8 cellular contexts compared by ENCODE assay signal in the genomic region with DNA sequence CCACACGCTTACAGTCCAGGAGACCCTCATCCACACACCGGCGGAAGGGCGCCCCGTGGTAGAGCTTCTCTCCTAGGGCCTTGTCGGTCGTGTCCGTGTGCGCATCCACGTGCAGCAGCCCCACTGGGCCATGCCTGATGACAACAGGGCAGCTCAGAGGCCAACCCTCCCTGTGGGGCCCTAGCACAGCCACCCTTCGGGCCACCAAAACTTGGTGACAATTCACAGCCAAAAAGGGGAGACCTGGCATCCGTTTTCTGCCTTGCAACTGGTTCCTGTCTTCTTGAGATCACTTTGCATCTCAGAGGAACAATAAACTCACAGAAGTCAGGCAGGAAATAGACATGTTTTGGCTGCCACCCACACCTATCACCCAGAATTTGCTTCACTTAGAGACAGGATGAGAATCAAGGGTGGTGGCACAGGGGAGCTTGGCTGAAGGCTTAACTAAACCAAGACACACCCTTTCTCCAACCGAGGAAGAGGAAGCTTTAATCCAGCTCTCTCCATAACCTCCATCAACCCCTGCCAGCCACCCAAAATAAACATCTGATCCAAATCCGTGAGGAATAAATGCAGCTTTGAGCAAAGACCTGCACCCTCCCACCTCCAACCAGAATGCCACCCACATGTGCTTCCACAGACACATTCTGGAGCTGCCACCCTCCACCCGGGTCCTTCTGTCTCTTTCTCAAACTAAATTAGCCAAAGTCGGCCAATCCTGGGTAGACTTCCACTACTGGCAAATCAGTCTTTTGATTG. TPM values are rescaled to one million over a fixed set of nuclear protein-coding genes. Genes with fewer than 3 reads are reported as not detected.
DNase-seq lines count a peak whose midpoint lies in the region; ATAC-seq and TF ChIP-seq lines count a peak whose summit lies in the region.

No MANE protein-coding gene starts in this region.

- H3K4me3 Mint-ChIP-seq in T-helper 2 cell treated with Interferon-gamma antibody and Interleukin-4, amounts not matched to agents 5 μg/mL and 100 μg/mL, for 36 hours = peak overlapping the region; percentile 63
- no peak overlapping the region for H3K4me3 Mint-ChIP-seq in GM23338

- ATAC-seq in GM23338 = no peak

- H3K79me2 ChIP-seq in GM23338 (replicated peaks; ENCODE audit: insufficient read depth) = no peaks in the 10 kb centered on the region

- H3K36me3 ChIP-seq in GM23338 (ENCODE audit: insufficient read depth) (no peaks in the 10 kb centered on the region; the same call in 1 of the 2 replicates), MG63 (no peaks in the 10 kb centered on the region)

- H3K4me3 ChIP-seq in GM23338 (no peak overlapping the region), MG63 (no peak overlapping the region)

- TF ChIP-seq CTCF in GM23338 (conservative IDR thresholded peaks at IDR 0.05; ENCODE audit: low read depth in 2 of 2) = no peak

- no peak overlapping the region for H3K27ac ChIP-seq in GM23338 (ENCODE audit: low read depth)

- H3K9me3 Mint-ChIP-seq in T-helper 2 cell treated with Interferon-gamma antibody and Interleukin-4, amounts not matched to agents 5 μg/mL and 100 μg/mL, for 36 hours = no peaks in the 10 kb centered on the region
- no peaks in the 10 kb centered on the region for H3K9me3 Mint-ChIP-seq in GM23338

- H3K9me2 ChIP-seq in GM23338 (ENCODE audit: insufficient read depth) = no peaks in the 10 kb centered on the region

- no peaks in the 10 kb centered on the region for H3K27me3 Mint-ChIP-seq in T-helper 2 cell treated with Interferon-gamma antibody and Interleukin-4, amounts not matched to agents 5 μg/mL and 100 μg/mL, for 36 hours (ENCODE audit: low read depth)
- H3K27me3 Mint-ChIP-seq in GM23338 (ENCODE audit: insufficient read depth, low read depth, poor library complexity) = peaks cover 6% of the 10 kb centered on the region

- peak overlapping the region; percentile 95 for H3K27ac Mint-ChIP-seq in T-helper 2 cell treated with Interferon-gamma antibody and Interleukin-4, amounts not matched to agents 5 μg/mL and 100 μg/mL, for 36 hours
- no peak overlapping the region for H3K27ac Mint-ChIP-seq in GM23338

- H3F3A ChIP-seq in GM23338 (replicated peaks; ENCODE audit: low read depth) = peaks cover 6% of the 10 kb centered on the region; the same call in 1 of the 2 replicates

- H3K4me1 Mint-ChIP-seq in T-helper 2 cell treated with Interferon-gamma antibody and Interleukin-4, amounts not matched to agents 5 μg/mL and 100 μg/mL, for 36 hours (ENCODE audit: low read depth) = peaks cover 34% of the 10 kb centered on the region
- no peaks in the 10 kb centered on the region for H3K4me1 Mint-ChIP-seq in GM23338

- no peaks in the 10 kb centered on the region for H3K9me3 ChIP-seq in MG63

- no peak overlapping the region for H2AFZ ChIP-seq in GM23338

- peaks cover 42% of the 10 kb centered on the region for H3K36me3 Mint-ChIP-seq in T-helper 2 cell treated with Interferon-gamma antibody and Interleukin-4, amounts not matched to agents 5 μg/mL and 100 μg/mL, for 36 hours (ENCODE audit: low read depth)
- no peaks in the 10 kb centered on the region for H3K36me3 Mint-ChIP-seq in GM23338 (ENCODE audit: low read depth)

- peak; percentile 25 for DNase-seq in GM19240 (ENCODE audit: insufficient read length, low spot score)
- peak; percentile 49 for DNase-seq in T-helper 2 cell treated with Interferon-gamma antibody and Interleukin-4, amounts not matched to agents 5 μg/mL and 100 μg/mL, for 36 hours (ENCODE audit: low spot score)
- peak; percentile 54 for DNase-seq in central memory CD4-positive, alpha-beta T cell
- peak; percentile 11 for DNase-seq in stimulated activated CD4-positive, alpha-beta T cell treated with anti-CD3 and anti-CD28 coated beads, Interleukin-4, amount 100 ng/mL, for 24 hours
- no peak for DNase-seq in NCI-H226
- DNase-seq in NCI-H345 (lab: John Stamatoyannopoulos, UW) = no peak
- no peak for DNase-seq in GM23338 (ENCODE audit: low spot score)
- no peak for DNase-seq in MG63

- H4K20me1 ChIP-seq in GM23338 (replicated peaks; ENCODE audit: insufficient read depth) = no peaks in the 10 kb centered on the region

- no peaks in the 10 kb centered on the region for H3K4me1 ChIP-seq in GM23338 (ENCODE audit: insufficient read depth)

- no peak overlapping the region for H3K4me2 ChIP-seq in GM23338

- H3K27me3 ChIP-seq in GM23338 (ENCODE audit: insufficient read depth) = no peaks in the 10 kb centered on the region
- H3K27me3 ChIP-seq in MG63 = no peaks in the 10 kb centered on the region

TF ChIP-seq in GM23338, 12 proteins besides CTCF, POLR2A, EP300 and RAD21 (continues in another document):
- TF ChIP-seq, protein P1, sequence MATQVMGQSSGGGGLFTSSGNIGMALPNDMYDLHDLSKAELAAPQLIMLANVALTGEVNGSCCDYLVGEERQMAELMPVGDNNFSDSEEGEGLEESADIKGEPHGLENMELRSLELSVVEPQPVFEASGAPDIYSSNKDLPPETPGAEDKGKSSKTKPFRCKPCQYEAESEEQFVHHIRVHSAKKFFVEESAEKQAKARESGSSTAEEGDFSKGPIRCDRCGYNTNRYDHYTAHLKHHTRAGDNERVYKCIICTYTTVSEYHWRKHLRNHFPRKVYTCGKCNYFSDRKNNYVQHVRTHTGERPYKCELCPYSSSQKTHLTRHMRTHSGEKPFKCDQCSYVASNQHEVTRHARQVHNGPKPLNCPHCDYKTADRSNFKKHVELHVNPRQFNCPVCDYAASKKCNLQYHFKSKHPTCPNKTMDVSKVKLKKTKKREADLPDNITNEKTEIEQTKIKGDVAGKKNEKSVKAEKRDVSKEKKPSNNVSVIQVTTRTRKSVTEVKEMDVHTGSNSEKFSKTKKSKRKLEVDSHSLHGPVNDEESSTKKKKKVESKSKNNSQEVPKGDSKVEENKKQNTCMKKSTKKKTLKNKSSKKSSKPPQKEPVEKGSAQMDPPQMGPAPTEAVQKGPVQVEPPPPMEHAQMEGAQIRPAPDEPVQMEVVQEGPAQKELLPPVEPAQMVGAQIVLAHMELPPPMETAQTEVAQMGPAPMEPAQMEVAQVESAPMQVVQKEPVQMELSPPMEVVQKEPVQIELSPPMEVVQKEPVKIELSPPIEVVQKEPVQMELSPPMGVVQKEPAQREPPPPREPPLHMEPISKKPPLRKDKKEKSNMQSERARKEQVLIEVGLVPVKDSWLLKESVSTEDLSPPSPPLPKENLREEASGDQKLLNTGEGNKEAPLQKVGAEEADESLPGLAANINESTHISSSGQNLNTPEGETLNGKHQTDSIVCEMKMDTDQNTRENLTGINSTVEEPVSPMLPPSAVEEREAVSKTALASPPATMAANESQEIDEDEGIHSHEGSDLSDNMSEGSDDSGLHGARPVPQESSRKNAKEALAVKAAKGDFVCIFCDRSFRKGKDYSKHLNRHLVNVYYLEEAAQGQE (IDR thresholded peaks at IDR 0.05; ENCODE audit: unreplicated experiment) = no peak
- TF ChIP-seq JUNB (IDR thresholded peaks at IDR 0.05; ENCODE audit: unreplicated experiment) (no peak), EZH2phosphoT487 (IDR thresholded peaks at IDR 0.05; ENCODE audit: unreplicated experiment) (no peak), ZNF331 (CRISPR knock-in tag; IDR thresholded peaks at IDR 0.05; ENCODE audit: low read depth) (no peak), EZH2 (IDR thresholded peaks at IDR 0.05; ENCODE audit: low read depth, unreplicated experiment) (no peak), NANOG (IDR thresholded peaks at IDR 0.05; ENCODE audit: borderline replicate concordance) (no peak), CREB1 (CRISPR knock-in tag; IDR thresholded peaks at IDR 0.05; ENCODE audit: low read depth) (no peak), STAT1 (IDR thresholded peaks at IDR 0.05; ENCODE audit: unreplicated experiment) (no peak)

RNA-seq across cellular contexts. Expression of a gene that starts 5.7 kb away (rescaled TPM):
- 3.8 and 7.4 TPM in 2 replicates for total RNA-seq in GM23338 (2014; rRNA removed; shearing (Covaris generic))
- polyA plus RNA-seq in GM23338 (2016; fragmentation: Nextera tagmentation; extraction: Ambion mirVana) = 1.8 and 2.3 TPM in 2 replicates
- total RNA-seq in MG63 (2014; rRNA removed; shearing (Covaris generic); ENCODE audit: low replicate concordance) = 0.84 and 1.1 TPM in 2 replicates

RNA-seq across cellular contexts. Expression of a gene that starts 38.2 kb away (rescaled TPM):
- total RNA-seq in GM23338 (2014; rRNA removed; shearing (Covaris generic)) = 34.8 and 43.3 TPM in 2 replicates
- 6.7 and 8.0 TPM in 2 replicates for polyA plus RNA-seq in GM23338 (2016; fragmentation: Nextera tagmentation; extraction: Ambion mirVana)
- 1.8 and 7.6 TPM in 2 replicates for total RNA-seq in MG63 (2014; rRNA removed; shearing (Covaris generic); ENCODE audit: low replicate concordance)

RNA-seq across cellular contexts. Expression of a gene that starts 52.5 kb away (rescaled TPM):
- 18.0 and 20.9 TPM in 2 replicates for total RNA-seq in GM23338 (2014; rRNA removed; shearing (Covaris generic))
- polyA plus RNA-seq in GM23338 (2016; fragmentation: Nextera tagmentation; extraction: Ambion mirVana) = 6.3 and 7.2 TPM in 2 replicates
- total RNA-seq in MG63 (2014; rRNA removed; shearing (Covaris generic); ENCODE audit: low replicate concordance) = 3.5 and 3.6 TPM in 2 replicates

RNA-seq across cellular contexts. Expression of a gene that starts 55.1 kb away (rescaled TPM):
- 25.0 and 26.1 TPM in 2 replicates for total RNA-seq in GM23338 (2014; rRNA removed; shearing (Covaris generic))
- 7.7 and 9.2 TPM in 2 replicates for polyA plus RNA-seq in GM23338 (2016; fragmentation: Nextera tagmentation; extraction: Ambion mirVana)
- total RNA-seq in MG63 (2014; rRNA removed; shearing (Covaris generic); ENCODE audit: low replicate concordance) = 5.3 and 8.8 TPM in 2 replicates

Comparison
In these comparisons a context has a peak if more than half of its experiments do, and no peak if none do; other contexts are left out.
1. DNase-seq: peak in GM19240 (single experiment), T-helper 2 cell treated with Interferon-gamma antibody and Interleukin-4, amounts not matched to agents 5 μg/mL and 100 μg/mL, for 36 hours (single experiment), central memory CD4-positive, alpha-beta T cell (single experiment) and stimulated activated CD4-positive, alpha-beta T cell treated with anti-CD3 and anti-CD28 coated beads, Interleukin-4, amount 100 ng/mL, for 24 hours (single experiment); none in NCI-H226 (single experiment), NCI-H345 (single experiment), GM23338 (single experiment) and MG63 (single experiment).